ENCODE assay signal across 1 cellular context in genomic region chr17:82445542-82445941, GRCh38.
TF ChIP-seq lines count a peak whose summit lies in the region.

No MANE protein-coding gene starts in this region.

TF ChIP-seq in HCT116, 20 proteins besides CTCF, POLR2A, EP300 and RAD21 (continued from another document):
- no peak for TF ChIP-seq ZBTB33 (IDR thresholded peaks at IDR 0.05; ENCODE audit: extremely low read depth, insufficient replicate concordance, low read length)
- TF ChIP-seq EGR1 (IDR thresholded peaks at IDR 0.05; ENCODE audit: low read depth), result no peak
- TF ChIP-seq YY1 (IDR thresholded peaks at IDR 0.05; ENCODE audit: extremely low read depth, insufficient replicate concordance, low read depth, low read length), result no peak
- TF ChIP-seq SIN3A (IDR thresholded peaks at IDR 0.05; ENCODE audit: low read depth), result no peak
- TF ChIP-seq ZFX (IDR thresholded peaks at IDR 0.05), result no peak
- no peak for TF ChIP-seq POLR2AphosphoS5 (IDR thresholded peaks at IDR 0.05; ENCODE audit: low read depth, low read length)
- TF ChIP-seq, protein P1, sequence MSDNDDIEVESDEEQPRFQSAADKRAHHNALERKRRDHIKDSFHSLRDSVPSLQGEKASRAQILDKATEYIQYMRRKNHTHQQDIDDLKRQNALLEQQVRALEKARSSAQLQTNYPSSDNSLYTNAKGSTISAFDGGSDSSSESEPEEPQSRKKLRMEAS (IDR thresholded peaks at IDR 0.05), result no peak
- TF ChIP-seq TCF7L2 (IDR thresholded peaks at IDR 0.05; ENCODE audit: borderline replicate concordance, extremely low read depth, insufficient read depth, insufficient read length), result no peak
- no peak for TF ChIP-seq EZH2phosphoT487 (IDR thresholded peaks at IDR 0.05; ENCODE audit: borderline replicate concordance)
- TF ChIP-seq EZH2 (IDR thresholded peaks at IDR 0.05), result no peak
